Comparison of ENCODE assay signal across 13 cellular contexts in the genomic region with DNA sequence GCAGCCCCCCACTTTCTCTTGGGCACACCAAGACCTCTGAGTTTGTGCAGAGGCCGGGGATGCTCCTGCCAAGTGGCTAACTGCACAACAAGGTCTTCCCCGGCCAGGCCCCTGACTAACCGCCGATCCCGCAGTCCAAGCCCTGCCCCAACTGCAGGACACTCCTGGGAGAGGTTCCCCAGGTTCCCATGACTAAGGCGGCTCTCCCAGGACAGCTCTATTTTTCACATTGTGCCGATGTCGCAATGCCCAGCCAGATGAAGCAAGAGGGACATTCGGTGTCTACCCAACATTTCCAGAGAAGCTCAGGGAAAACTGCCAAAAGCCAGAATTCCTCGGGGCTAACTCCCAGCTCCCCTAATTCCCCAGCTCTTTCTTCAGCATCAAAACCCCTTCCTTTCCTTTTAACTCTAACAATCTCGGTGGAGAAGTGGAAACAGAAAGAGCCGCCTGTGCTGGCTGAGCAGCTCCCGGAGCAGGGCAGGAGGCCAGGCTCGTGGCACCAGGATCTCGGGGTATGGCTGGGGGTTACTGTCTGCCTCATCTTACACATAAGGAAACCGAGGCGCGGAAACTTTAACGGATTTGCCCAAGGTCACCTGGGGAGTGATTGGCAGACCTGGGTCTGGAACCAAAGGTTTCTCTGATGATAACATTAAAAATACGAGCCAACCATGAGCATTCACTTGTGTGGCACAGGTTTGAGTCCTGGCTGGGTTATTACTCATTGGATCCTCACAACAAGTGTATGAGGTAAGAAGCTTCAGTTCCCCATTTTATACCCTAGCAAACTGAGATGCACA.
DNase-seq lines count a peak whose midpoint lies in the region; ATAC-seq, FAIRE-seq and TF ChIP-seq lines count a peak whose summit lies in the region.
"Had no signal": no experiment of that assay in that cellular context is flagged by ENCODE, and none has a peak within 500 bp of the region (broad histone marks: within the 10 kb centered on the region; RNA-seq: fewer than 3 reads in every experiment).

No MANE protein-coding gene starts in this region.

- BruUV-seq in K562 (replicated peaks; lab: Mats Ljungman, UMichigan) = no TSS peak

- CTCF ChIA-PET in K562 (lab: Yijun Ruan, JAX; ENCODE audit: low intra/inter-chr PET ratio) = no interaction called here

- H3K9me3 ChIP-seq in K562 (replicated peaks; ENCODE audit: control insufficient read depth, insufficient read depth, low read depth, low read length) (no peaks in the 10 kb centered on the region), upper lobe of right lung (no peaks in the 10 kb centered on the region)

- H2AFZ ChIP-seq in K562 (ENCODE audit: low read depth, low read length) = no peak overlapping the region

- no peak for FAIRE-seq in K562 (lab: Jason Lieb, UNC)
- FAIRE-seq: endothelial cell of umbilical vein, TTC549 had no signal

- H3K9me1 ChIP-seq in K562 (ENCODE audit: control insufficient read depth, insufficient read depth, low read length) = no peaks in the 10 kb centered on the region

- no peaks in the 10 kb centered on the region for H4K20me1 ChIP-seq in K562 (replicated peaks; ENCODE audit: control insufficient read depth, insufficient read depth, low read length)

- TF ChIP-seq RAD21 in K562 (CRISPR knock-in tag; conservative IDR thresholded peaks at IDR 0.05 in 1 of 2, IDR thresholded peaks at IDR 0.05 in 1 of 2) = no peak

- intact Hi-C loops in K562 (cut with micrococcal nuclease) (no loop called here), lower leg skin (cut with DNase I; ENCODE audit: low total_unique reads) (no loop called here), upper lobe of right lung (cut with DNase I) (no loop called here)

- no peak for ATAC-seq in K562
- peak; percentile 18 for ATAC-seq in upper lobe of right lung
- ATAC-seq in GM18520 (IDR thresholded peaks at IDR 0.05; ENCODE audit: unreplicated experiment) = no peak
- ATAC-seq: left colon had no signal

- H3K4me1 ChIP-seq in K562 (replicated peaks in 1 of 2; ENCODE audit: control insufficient read depth in 2 of 2, insufficient read depth in 2 of 2, low read length in 2 of 2) = no peaks in the 10 kb centered on the region
- no peaks in the 10 kb centered on the region for H3K4me1 ChIP-seq in upper lobe of right lung

- H3K27me3 ChIP-seq in K562 (ENCODE audit: control insufficient read depth in 2 of 2, insufficient read depth in 2 of 2, low read length in 2 of 2) = peaks cover 0 to 14% of the 10 kb centered on the region in 2 experiments; a peak in 2 of 5 replicates
- H3K27me3 ChIP-seq in upper lobe of right lung = no peaks in the 10 kb centered on the region

- TF ChIP-seq EP300 in K562 (IDR thresholded peaks at IDR 0.05; ENCODE audit: low read length) = no peak

- no peak overlapping the region for H3K9ac ChIP-seq in K562 (ENCODE audit: insufficient read depth in 1 of 2, low read depth in 2 of 2, low read length in 2 of 2)

- H3K79me2 ChIP-seq in K562 (ENCODE audit: control insufficient read depth, insufficient read depth, low read length) = no peaks in the 10 kb centered on the region

- WGBS in K562 (ENCODE audit: insufficient coverage, low coverage, missing lambda C conversion rate) = 0% methylated on average over 16 of the region's 20 CpGs
- 52 to 68% methylated on average over 15 to 20 of the region's 20 CpGs for WGBS in lower leg skin, 2 donors

- H3K36me3 ChIP-seq in K562 (ENCODE audit: control insufficient read depth, insufficient read depth, low read length) = no peaks in the 10 kb centered on the region
- no peaks in the 10 kb centered on the region for H3K36me3 ChIP-seq in upper lobe of right lung

- DNase-seq in LoVo (ENCODE audit: low spot score) (peak; percentile 51), K562 (ENCODE audit: extremely low read depth in 1 of 4, low spot score in 3 of 4) (no peak), lower leg skin (ENCODE audit: low spot score in 2 of 2) (peak; percentile 91 to 97), upper lobe of right lung (no peak), NCI-H1105 (lab: John Stamatoyannopoulos, UW) (no peak)
- DNase-seq in NK-92 treated with Interleukin-12 subunit alpha and Interleukin-12 subunit beta, amount 100 ng/mL, for 24 hours (lab: John Stamatoyannopoulos, UW) = no peak
- DNase-seq: activated gamma-delta T cell treated with Interleukin-2 at 50 U/mL for 16 hours, EL, NCI-H69 had no signal

- no peak overlapping the region for H3K4me2 ChIP-seq in K562 (ENCODE audit: insufficient read depth, low read length)

- POLR2A ChIA-PET in K562 (lab: Yijun Ruan, JAX) = interaction anchor here (0.7 kb wide), 1 partner anchor 12 kb away, joined by 4 read pairs; no protein-coding TSS in a partner anchor

- TF ChIP-seq POLR2A in K562 (conservative IDR thresholded peaks at IDR 0.05) (no peak), lower leg skin (IDR thresholded peaks at IDR 0.05) (no peak)

- no peak overlapping the region for H3K27ac ChIP-seq in K562 (ENCODE audit: extremely low read depth, low read depth, low read length)
- no peak overlapping the region for H3K27ac ChIP-seq in upper lobe of right lung

- in situ Hi-C loops in K562 (cut with MboI) = no loop called here

- TF ChIP-seq CTCF in K562 (IDR thresholded peaks at IDR 0.05 in 2 of 3, conservative IDR thresholded peaks at IDR 0.05 in 1 of 3; ENCODE audit: insufficient read depth in 2 of 3, low read depth in 1 of 3, low read length in 3 of 3) = no peak
- no peak for TF ChIP-seq CTCF in lower leg skin (IDR thresholded peaks at IDR 0.05)
- TF ChIP-seq CTCF in upper lobe of right lung (IDR thresholded peaks at IDR 0.05) = no peak

- H3K4me3 ChIP-seq in K562 = no peak overlapping the region
- no peak overlapping the region for H3K4me3 ChIP-seq in lower leg skin (ENCODE audit: low read depth, poor library complexity, severe bottlenecking)
- no peak overlapping the region for H3K4me3 ChIP-seq in upper lobe of right lung

TF ChIP-seq in K562, 482 proteins besides CTCF, POLR2A, EP300 and RAD21:
- TF ChIP-seq DPF2 (IDR thresholded peaks at IDR 0.05) (no peak), POLR2H (tag; IDR thresholded peaks at IDR 0.05; ENCODE audit: low read depth) (no peak), KLF16 (IDR thresholded peaks at IDR 0.05) (no peak), CEBPB (tag; IDR thresholded peaks at IDR 0.05) (peak; percentile 26; the same call in 1 of the 2 replicates), CEBPG (CRISPR knock-in tag; IDR thresholded peaks at IDR 0.05) (no peak), CEBPG (tag; conservative IDR thresholded peaks at IDR 0.05 in 1 of 2, IDR thresholded peaks at IDR 0.05 in 1 of 2) (peak in 1 of 2 experiments; percentile 71; a peak in 2 of 4 replicates), ZC3H11A (IDR thresholded peaks at IDR 0.05; ENCODE audit: low read depth, low read length) (no peak), JUNB (CRISPR knock-in tag; conservative IDR thresholded peaks at IDR 0.05) (no peak), RBFOX2 (IDR thresholded peaks at IDR 0.05; ENCODE audit: low read depth, low read length) (no peak), PKNOX1 (IDR thresholded peaks at IDR 0.05) (no peak)
TF ChIP-seq in K562: peak in this region for 2.

Comparison
In these comparisons a context has a peak if more than half of its experiments do, and no peak if none do; other contexts are left out.
1. DNase-seq: peak in LoVo (single experiment) and lower leg skin (2 of 2); none in K562 (0 of 4), upper lobe of right lung (single experiment), NK-92 treated with Interleukin-12 subunit alpha and Interleukin-12 subunit beta, amount 100 ng/mL, for 24 hours (single experiment) and NCI-H1105 (single experiment).